In the genomic region with DNA sequence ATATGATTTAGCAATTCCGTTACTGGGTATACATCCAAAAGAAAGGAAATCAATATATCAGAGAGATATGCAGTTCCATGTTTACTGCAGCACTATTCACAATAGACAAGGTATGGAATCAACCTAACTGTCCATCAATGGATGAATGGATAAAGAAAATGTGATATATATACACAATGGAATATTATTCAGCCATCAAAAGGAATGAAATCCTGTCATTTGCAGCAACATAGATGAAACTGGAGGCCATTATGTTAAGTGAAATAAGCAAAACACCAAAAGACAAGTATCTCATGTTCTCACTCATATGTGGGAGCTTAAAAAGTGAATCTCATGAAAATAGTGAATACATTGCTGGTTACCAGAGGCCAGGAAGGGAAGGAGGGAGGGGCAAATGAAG, we compare ENCODE assay signal across 1 cellular context.
TF ChIP-seq lines count a peak whose summit lies in the region.

No MANE protein-coding gene starts in this region.

TF ChIP-seq in GM12878, 131 proteins besides CTCF, POLR2A, EP300 and RAD21 (continued from another document):
- TF ChIP-seq, protein P1, sequence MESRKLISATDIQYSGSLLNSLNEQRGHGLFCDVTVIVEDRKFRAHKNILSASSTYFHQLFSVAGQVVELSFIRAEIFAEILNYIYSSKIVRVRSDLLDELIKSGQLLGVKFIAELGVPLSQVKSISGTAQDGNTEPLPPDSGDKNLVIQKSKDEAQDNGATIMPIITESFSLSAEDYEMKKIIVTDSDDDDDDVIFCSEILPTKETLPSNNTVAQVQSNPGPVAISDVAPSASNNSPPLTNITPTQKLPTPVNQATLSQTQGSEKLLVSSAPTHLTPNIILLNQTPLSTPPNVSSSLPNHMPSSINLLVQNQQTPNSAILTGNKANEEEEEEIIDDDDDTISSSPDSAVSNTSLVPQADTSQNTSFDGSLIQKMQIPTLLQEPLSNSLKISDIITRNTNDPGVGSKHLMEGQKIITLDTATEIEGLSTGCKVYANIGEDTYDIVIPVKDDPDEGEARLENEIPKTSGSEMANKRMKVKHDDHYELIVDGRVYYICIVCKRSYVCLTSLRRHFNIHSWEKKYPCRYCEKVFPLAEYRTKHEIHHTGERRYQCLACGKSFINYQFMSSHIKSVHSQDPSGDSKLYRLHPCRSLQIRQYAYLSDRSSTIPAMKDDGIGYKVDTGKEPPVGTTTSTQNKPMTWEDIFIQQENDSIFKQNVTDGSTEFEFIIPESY (IDR thresholded peaks at IDR 0.05): no peak
- TF ChIP-seq ZZZ3 (IDR thresholded peaks at IDR 0.05; ENCODE audit: control insufficient read depth, insufficient read length, low read depth) (no peak), RAD51 (IDR thresholded peaks at IDR 0.05) (no peak), SMARCA5 (IDR thresholded peaks at IDR 0.05) (no peak), CBX5 (IDR thresholded peaks at IDR 0.05; ENCODE audit: low read depth) (no peak), GATAD2B (conservative IDR thresholded peaks at IDR 0.05; ENCODE audit: low read depth) (no peak), BRCA1 (IDR thresholded peaks at IDR 0.05; ENCODE audit: low read depth, low read length) (no peak), TARDBP (IDR thresholded peaks at IDR 0.05; ENCODE audit: borderline replicate concordance) (no peak)
- TF ChIP-seq, protein P2, sequence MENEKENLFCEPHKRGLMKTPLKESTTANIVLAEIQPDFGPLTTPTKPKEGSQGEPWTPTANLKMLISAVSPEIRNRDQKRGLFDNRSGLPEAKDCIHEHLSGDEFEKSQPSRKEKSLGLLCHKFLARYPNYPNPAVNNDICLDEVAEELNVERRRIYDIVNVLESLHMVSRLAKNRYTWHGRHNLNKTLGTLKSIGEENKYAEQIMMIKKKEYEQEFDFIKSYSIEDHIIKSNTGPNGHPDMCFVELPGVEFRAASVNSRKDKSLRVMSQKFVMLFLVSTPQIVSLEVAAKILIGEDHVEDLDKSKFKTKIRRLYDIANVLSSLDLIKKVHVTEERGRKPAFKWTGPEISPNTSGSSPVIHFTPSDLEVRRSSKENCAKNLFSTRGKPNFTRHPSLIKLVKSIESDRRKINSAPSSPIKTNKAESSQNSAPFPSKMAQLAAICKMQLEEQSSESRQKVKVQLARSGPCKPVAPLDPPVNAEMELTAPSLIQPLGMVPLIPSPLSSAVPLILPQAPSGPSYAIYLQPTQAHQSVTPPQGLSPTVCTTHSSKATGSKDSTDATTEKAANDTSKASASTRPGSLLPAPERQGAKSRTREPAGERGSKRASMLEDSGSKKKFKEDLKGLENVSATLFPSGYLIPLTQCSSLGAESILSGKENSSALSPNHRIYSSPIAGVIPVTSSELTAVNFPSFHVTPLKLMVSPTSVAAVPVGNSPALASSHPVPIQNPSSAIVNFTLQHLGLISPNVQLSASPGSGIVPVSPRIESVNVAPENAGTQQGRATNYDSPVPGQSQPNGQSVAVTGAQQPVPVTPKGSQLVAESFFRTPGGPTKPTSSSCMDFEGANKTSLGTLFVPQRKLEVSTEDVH (IDR thresholded peaks at IDR 0.05; ENCODE audit: low read depth, partially characterized antibody): no peak
